In the genomic region with DNA sequence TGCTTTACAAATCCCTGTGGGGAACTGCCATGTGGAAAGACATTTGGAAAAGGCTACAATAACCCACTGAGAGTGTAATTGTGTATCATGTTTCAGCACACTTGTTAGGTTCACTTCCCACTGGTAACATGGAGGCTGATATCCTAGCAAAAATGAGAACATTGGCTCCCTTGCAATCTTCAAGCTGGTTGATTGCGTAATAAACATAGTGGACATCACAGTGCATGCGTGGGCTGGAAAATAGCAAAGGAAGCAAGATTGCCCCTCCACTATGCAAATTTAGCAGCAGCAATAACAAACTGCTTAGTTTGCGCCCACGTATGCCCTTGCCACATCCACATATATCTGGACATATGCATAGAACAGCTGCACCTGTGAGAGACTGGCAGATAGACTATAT, we compare ENCODE assay signal across 2 cellular contexts.
A peak's percentile ranks its signal among the peaks of the same experiment; 100 is the strongest.
TF ChIP-seq lines count a peak whose summit lies in the region.

No MANE protein-coding gene starts in this region.

TF ChIP-seq in IMR-90, 13 proteins besides CTCF, POLR2A, EP300 and RAD21:
- TF ChIP-seq, protein P1, sequence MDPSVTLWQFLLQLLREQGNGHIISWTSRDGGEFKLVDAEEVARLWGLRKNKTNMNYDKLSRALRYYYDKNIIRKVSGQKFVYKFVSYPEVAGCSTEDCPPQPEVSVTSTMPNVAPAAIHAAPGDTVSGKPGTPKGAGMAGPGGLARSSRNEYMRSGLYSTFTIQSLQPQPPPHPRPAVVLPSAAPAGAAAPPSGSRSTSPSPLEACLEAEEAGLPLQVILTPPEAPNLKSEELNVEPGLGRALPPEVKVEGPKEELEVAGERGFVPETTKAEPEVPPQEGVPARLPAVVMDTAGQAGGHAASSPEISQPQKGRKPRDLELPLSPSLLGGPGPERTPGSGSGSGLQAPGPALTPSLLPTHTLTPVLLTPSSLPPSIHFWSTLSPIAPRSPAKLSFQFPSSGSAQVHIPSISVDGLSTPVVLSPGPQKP (IDR thresholded peaks at IDR 0.05; ENCODE audit: borderline replicate concordance, low read depth, low read length), result no peak
- TF ChIP-seq RFX5 (IDR thresholded peaks at IDR 0.05; ENCODE audit: low read depth, low read length) (no peak), CEBPB (IDR thresholded peaks at IDR 0.05; ENCODE audit: low read depth, low read length) (peak; percentile 91), CHD1 (IDR thresholded peaks at IDR 0.05; ENCODE audit: low read depth, low read length) (no peak), FOS (IDR thresholded peaks at IDR 0.05; ENCODE audit: low read depth, low read length) (no peak)
- TF ChIP-seq, protein P2, sequence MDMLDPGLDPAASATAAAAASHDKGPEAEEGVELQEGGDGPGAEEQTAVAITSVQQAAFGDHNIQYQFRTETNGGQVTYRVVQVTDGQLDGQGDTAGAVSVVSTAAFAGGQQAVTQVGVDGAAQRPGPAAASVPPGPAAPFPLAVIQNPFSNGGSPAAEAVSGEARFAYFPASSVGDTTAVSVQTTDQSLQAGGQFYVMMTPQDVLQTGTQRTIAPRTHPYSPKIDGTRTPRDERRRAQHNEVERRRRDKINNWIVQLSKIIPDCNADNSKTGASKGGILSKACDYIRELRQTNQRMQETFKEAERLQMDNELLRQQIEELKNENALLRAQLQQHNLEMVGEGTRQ (IDR thresholded peaks at IDR 0.05; ENCODE audit: low read depth, low read length), result no peak
TF ChIP-seq in IMR-90: peak in this region for 1.

TF ChIP-seq in K562, 482 proteins besides CTCF, POLR2A, EP300 and RAD21:
- no peak for TF ChIP-seq FOXM1 (IDR thresholded peaks at IDR 0.05; ENCODE audit: low read depth)
- no peak for TF ChIP-seq FOXM1 (CRISPR knock-in tag; IDR thresholded peaks at IDR 0.05; ENCODE audit: low read depth)
- TF ChIP-seq, protein P3, sequence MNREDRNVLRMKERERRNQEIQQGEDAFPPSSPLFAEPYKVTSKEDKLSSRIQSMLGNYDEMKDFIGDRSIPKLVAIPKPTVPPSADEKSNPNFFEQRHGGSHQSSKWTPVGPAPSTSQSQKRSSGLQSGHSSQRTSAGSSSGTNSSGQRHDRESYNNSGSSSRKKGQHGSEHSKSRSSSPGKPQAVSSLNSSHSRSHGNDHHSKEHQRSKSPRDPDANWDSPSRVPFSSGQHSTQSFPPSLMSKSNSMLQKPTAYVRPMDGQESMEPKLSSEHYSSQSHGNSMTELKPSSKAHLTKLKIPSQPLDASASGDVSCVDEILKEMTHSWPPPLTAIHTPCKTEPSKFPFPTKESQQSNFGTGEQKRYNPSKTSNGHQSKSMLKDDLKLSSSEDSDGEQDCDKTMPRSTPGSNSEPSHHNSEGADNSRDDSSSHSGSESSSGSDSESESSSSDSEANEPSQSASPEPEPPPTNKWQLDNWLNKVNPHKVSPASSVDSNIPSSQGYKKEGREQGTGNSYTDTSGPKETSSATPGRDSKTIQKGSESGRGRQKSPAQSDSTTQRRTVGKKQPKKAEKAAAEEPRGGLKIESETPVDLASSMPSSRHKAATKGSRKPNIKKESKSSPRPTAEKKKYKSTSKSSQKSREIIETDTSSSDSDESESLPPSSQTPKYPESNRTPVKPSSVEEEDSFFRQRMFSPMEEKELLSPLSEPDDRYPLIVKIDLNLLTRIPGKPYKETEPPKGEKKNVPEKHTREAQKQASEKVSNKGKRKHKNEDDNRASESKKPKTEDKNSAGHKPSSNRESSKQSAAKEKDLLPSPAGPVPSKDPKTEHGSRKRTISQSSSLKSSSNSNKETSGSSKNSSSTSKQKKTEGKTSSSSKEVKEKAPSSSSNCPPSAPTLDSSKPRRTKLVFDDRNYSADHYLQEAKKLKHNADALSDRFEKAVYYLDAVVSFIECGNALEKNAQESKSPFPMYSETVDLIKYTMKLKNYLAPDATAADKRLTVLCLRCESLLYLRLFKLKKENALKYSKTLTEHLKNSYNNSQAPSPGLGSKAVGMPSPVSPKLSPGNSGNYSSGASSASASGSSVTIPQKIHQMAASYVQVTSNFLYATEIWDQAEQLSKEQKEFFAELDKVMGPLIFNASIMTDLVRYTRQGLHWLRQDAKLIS (CRISPR knock-in tag; IDR thresholded peaks at IDR 0.05), result no peak
- no peak for TF ChIP-seq CC2D1A (IDR thresholded peaks at IDR 0.05)
- peak; percentile 71 for TF ChIP-seq CEBPB (tag; IDR thresholded peaks at IDR 0.05)
- no peak for TF ChIP-seq STAG1 (CRISPR knock-in tag; IDR thresholded peaks at IDR 0.05; ENCODE audit: borderline replicate concordance)
- TF ChIP-seq, protein P4, sequence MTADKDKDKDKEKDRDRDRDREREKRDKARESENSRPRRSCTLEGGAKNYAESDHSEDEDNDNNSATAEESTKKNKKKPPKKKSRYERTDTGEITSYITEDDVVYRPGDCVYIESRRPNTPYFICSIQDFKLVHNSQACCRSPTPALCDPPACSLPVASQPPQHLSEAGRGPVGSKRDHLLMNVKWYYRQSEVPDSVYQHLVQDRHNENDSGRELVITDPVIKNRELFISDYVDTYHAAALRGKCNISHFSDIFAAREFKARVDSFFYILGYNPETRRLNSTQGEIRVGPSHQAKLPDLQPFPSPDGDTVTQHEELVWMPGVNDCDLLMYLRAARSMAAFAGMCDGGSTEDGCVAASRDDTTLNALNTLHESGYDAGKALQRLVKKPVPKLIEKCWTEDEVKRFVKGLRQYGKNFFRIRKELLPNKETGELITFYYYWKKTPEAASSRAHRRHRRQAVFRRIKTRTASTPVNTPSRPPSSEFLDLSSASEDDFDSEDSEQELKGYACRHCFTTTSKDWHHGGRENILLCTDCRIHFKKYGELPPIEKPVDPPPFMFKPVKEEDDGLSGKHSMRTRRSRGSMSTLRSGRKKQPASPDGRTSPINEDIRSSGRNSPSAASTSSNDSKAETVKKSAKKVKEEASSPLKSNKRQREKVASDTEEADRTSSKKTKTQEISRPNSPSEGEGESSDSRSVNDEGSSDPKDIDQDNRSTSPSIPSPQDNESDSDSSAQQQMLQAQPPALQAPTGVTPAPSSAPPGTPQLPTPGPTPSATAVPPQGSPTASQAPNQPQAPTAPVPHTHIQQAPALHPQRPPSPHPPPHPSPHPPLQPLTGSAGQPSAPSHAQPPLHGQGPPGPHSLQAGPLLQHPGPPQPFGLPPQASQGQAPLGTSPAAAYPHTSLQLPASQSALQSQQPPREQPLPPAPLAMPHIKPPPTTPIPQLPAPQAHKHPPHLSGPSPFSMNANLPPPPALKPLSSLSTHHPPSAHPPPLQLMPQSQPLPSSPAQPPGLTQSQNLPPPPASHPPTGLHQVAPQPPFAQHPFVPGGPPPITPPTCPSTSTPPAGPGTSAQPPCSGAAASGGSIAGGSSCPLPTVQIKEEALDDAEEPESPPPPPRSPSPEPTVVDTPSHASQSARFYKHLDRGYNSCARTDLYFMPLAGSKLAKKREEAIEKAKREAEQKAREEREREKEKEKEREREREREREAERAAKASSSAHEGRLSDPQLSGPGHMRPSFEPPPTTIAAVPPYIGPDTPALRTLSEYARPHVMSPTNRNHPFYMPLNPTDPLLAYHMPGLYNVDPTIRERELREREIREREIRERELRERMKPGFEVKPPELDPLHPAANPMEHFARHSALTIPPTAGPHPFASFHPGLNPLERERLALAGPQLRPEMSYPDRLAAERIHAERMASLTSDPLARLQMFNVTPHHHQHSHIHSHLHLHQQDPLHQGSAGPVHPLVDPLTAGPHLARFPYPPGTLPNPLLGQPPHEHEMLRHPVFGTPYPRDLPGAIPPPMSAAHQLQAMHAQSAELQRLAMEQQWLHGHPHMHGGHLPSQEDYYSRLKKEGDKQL (CRISPR knock-in tag; IDR thresholded peaks at IDR 0.05; ENCODE audit: borderline replicate concordance), result no peak
- TF ChIP-seq ZBED1 (IDR thresholded peaks at IDR 0.05), result no peak
- no peak for TF ChIP-seq PHTF2 (CRISPR knock-in tag; IDR thresholded peaks at IDR 0.05)
- no peak for TF ChIP-seq ZNF830 (CRISPR knock-in tag; IDR thresholded peaks at IDR 0.05)
- no peak for TF ChIP-seq ZNF766 (CRISPR knock-in tag; conservative IDR thresholded peaks at IDR 0.05)
- no peak for TF ChIP-seq CEBPG (CRISPR knock-in tag; IDR thresholded peaks at IDR 0.05)
- peak in 1 of 2 experiments; percentile 85; a peak in 2 of 4 replicates for TF ChIP-seq CEBPG (tag; conservative IDR thresholded peaks at IDR 0.05 in 1 of 2, IDR thresholded peaks at IDR 0.05 in 1 of 2)
- TF ChIP-seq CBFA2T3 (IDR thresholded peaks at IDR 0.05), result no peak
